In the genomic region with DNA sequence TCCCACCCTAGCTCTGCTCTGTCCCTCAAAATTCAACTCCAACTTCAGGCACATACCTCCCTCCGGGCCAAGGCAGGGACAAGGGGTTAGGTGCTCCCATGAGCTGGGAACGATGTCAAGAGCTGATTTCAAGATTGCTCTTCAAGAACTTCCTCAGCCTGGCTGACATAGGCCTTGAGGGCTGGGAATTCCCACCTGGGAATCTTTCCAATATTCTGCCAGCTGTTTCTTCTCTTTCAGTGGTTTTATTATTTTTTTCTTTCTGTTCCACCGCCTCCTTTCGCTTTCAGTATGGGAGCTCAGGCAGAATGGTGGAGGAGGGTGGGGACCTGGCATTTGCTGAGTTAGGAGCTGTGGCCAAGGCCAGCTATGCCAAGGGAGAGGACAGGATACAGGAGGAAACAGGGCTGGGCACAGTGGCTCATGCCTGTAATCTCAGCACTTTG, we compare ENCODE assay signal across 7 cellular contexts. TPM values are rescaled to one million over a fixed set of nuclear protein-coding genes. Genes with fewer than 3 reads are reported as not detected.
DNase-seq lines count a peak whose midpoint lies in the region; ATAC-seq and TF ChIP-seq lines count a peak whose summit lies in the region.

No MANE protein-coding gene starts in this region.

- intact Hi-C loops in left colon (cut with DNase I, micrococcal nuclease), result loop anchor here in 1 of 2 donors (10.0 kb wide), 1 partner anchor 127 kb away; no protein-coding TSS in a partner anchor

- H3K27me3 Mint-ChIP-seq in brain (no peaks in the 10 kb centered on the region), nephron progenitor cell (ENCODE audit: low read depth, poor library complexity) (peaks cover 17% of the 10 kb centered on the region)

- no peak overlapping the region for H3K4me3 ChIP-seq in subcutaneous abdominal adipose tissue (ENCODE audit: low read depth in 1 of 5, low read length in 5 of 5)

- H3K36me3 ChIP-seq in subcutaneous abdominal adipose tissue (ENCODE audit: control insufficient read depth in 5 of 5, insufficient read depth in 5 of 5, low read length in 5 of 5), result no peaks in the 10 kb centered on the region

- H3K9ac ChIP-seq in subcutaneous abdominal adipose tissue (ENCODE audit: low read length in 5 of 5), result peak overlapping the region in 3 of 5 donors; percentile 19 to 66 (median 20)

- H3K36me3 Mint-ChIP-seq in brain, result no peaks in the 10 kb centered on the region
- H3K36me3 Mint-ChIP-seq in nephron progenitor cell (ENCODE audit: low read depth), result no peaks in the 10 kb centered on the region

- H3K4me1 Mint-ChIP-seq in brain (peaks cover 45% of the 10 kb centered on the region), nephron progenitor cell (peaks cover 44% of the 10 kb centered on the region)

- peak overlapping the region; percentile 60 for H3K27ac ChIP-seq in subcutaneous abdominal adipose tissue (ENCODE audit: low read depth, low read length)

- H3K27me3 ChIP-seq in subcutaneous abdominal adipose tissue (ENCODE audit: control insufficient read depth in 5 of 5, insufficient read depth in 4 of 5, low read length in 5 of 5), result no peaks in the 10 kb centered on the region

- H3K4me1 ChIP-seq in subcutaneous abdominal adipose tissue (ENCODE audit: control insufficient read depth in 5 of 5, insufficient read depth in 5 of 5, low read length in 5 of 5), result peaks cover 12 to 48% (median 32%) of the 10 kb centered on the region in 5 donors

- no peak for TF ChIP-seq CTCF in brain (conservative IDR thresholded peaks at IDR 0.05)
- no peak for TF ChIP-seq CTCF in nephron progenitor cell (IDR thresholded peaks at IDR 0.05)

- DNase-seq in NCI-H1694 (lab: John Stamatoyannopoulos, UW), result peak; percentile 43
- DNase-seq in left colon, result peak; percentile 75 to 91
- DNase-seq in activated CD8-positive, alpha-beta memory T cell treated with anti-CD3 and anti-CD28 coated beads, Interleukin-2, amount 50 U/mL, for 48 hours, result no peak
- DNase-seq in nephron progenitor cell, result no peak

- peak; percentile 73 for ATAC-seq in left colon
- no peak for ATAC-seq in GM18519 (IDR thresholded peaks at IDR 0.05; ENCODE audit: low FRiP score, unreplicated experiment)

- H3K9me3 ChIP-seq in subcutaneous abdominal adipose tissue (ENCODE audit: control insufficient read depth in 5 of 5, low read length in 5 of 5), result no peaks in the 10 kb centered on the region

- peaks cover 0 to 12% (median 0%) of the 10 kb centered on the region in 5 experiments for H3K9me3 Mint-ChIP-seq in brain
- H3K9me3 Mint-ChIP-seq in nephron progenitor cell, result no peaks in the 10 kb centered on the region

- peak overlapping the region in 4 of 5 experiments; percentile 5 to 79 (median 76) for H3K27ac Mint-ChIP-seq in brain
- no peak overlapping the region for H3K27ac Mint-ChIP-seq in nephron progenitor cell

- H3K4me3 Mint-ChIP-seq in brain (peak overlapping the region in 1 of 5 experiments; percentile 39), nephron progenitor cell (no peak overlapping the region)

RNA-seq across cellular contexts. Expression of a gene that starts 33.7 kb away (rescaled TPM):
- polyA plus RNA-seq in brain (ENCODE audit: insufficient read depth, low read depth, low replicate concordance), result 187 TPM
- total RNA-seq in left colon, result 100 to 1,000 TPM; 178 to 242 TPM

RNA-seq across cellular contexts. Expression of a gene that starts 50.7 kb away (rescaled TPM):
- polyA plus RNA-seq in brain (ENCODE audit: insufficient read depth, low read depth, low replicate concordance), result 103 TPM
- 100 to 1,000 TPM; 264 to 383 TPM for total RNA-seq in left colon

Comparison
In these comparisons a context has a peak if more than half of its experiments do, and no peak if none do; other contexts are left out.
1. DNase-seq: peak in NCI-H1694 (single experiment) and left colon (2 of 2); none in activated CD8-positive, alpha-beta memory T cell treated with anti-CD3 and anti-CD28 coated beads, Interleukin-2, amount 50 U/mL, for 48 hours (single experiment) and nephron progenitor cell (single experiment).